14 cellular contexts compared by ENCODE assay signal in genomic region chr12:124395284-124395752, GRCh38.
DNase-seq lines count a peak whose midpoint lies in the region; ATAC-seq, FAIRE-seq and TF ChIP-seq lines count a peak whose summit lies in the region.
"Had no signal": no experiment of that assay in that cellular context is flagged by ENCODE, and none has a peak within 500 bp of the region (broad histone marks: within the 10 kb centered on the region; RNA-seq: fewer than 3 reads in every experiment).

No MANE protein-coding gene starts in this region.

- peak; percentile 45 for TF ChIP-seq CTCF in BE2C (IDR thresholded peaks at IDR 0.05; ENCODE audit: low read depth, low read length)
- TF ChIP-seq CTCF in GM12878 (IDR thresholded peaks at IDR 0.05 in 2 of 3, conservative IDR thresholded peaks at IDR 0.05 in 1 of 3; ENCODE audit: control insufficient read depth in 2 of 3, extremely low read depth in 1 of 3, insufficient read depth in 1 of 3, low read depth in 3 of 3, low read length in 3 of 3), result no peak
- no peak for TF ChIP-seq CTCF in prostate gland (IDR thresholded peaks at IDR 0.05)

- H3K27me3 ChIP-seq in BE2C (no peaks in the 10 kb centered on the region), GM12878 (replicated peaks in 1 of 2; ENCODE audit: control insufficient read depth in 2 of 2, insufficient read depth in 2 of 2, low read length in 1 of 2) (no peaks in the 10 kb centered on the region), prostate gland (replicated peaks; ENCODE audit: insufficient read depth) (no peaks in the 10 kb centered on the region)
- H3K27me3 ChIP-seq: BLaER1, left lung had no signal

- H3K27ac ChIP-seq in GM12878 (ENCODE audit: control insufficient read depth, insufficient read depth) (no peak overlapping the region), prostate gland (peak overlapping the region; percentile 93 to 95)
- H3K27ac ChIP-seq: BLaER1, KMS-11, left lung had no signal

- ATAC-seq in GM12878 (no peak), HG03565 (IDR thresholded peaks at IDR 0.05; ENCODE audit: unreplicated experiment) (no peak)
- ATAC-seq: left lung had no signal

- no peak overlapping the region for H3K9ac ChIP-seq in GM12878 (ENCODE audit: control insufficient read depth, insufficient read depth, low read length)
- H3K9ac ChIP-seq: BLaER1, KMS-11 had no signal

- TF ChIP-seq POLR2A in GM12878 (IDR thresholded peaks at IDR 0.05; ENCODE audit: low read depth, low read length) (peak; percentile 22; the same call in 1 of the 2 replicates), prostate gland (IDR thresholded peaks at IDR 0.05) (no peak), GM12891 (IDR thresholded peaks at IDR 0.05; ENCODE audit: low read depth, low read length) (no peak)

- no peak for FAIRE-seq in GM12878 (lab: Jason Lieb, UNC)
- FAIRE-seq in GM12891 (lab: Jason Lieb, UNC), result no peak
- FAIRE-seq: G401.6 had no signal

- in situ Hi-C loops in GM12878 (cut with MboI), result no loop called here

- SMC1A ChIA-PET in GM12878 (lab: Charles Lee; ENCODE audit: uncharacterized antibody, unreplicated experiment), result no interaction called here

- intact Hi-C loops in GM12878 (cut with micrococcal nuclease; ENCODE audit: unreplicated experiment), result loop anchor here (10.0 kb wide), 1 partner anchor 361 kb away; no protein-coding TSS in a partner anchor
- intact Hi-C loops in prostate gland (cut with DNase I), result no loop called here

- no peak overlapping the region for H2AFZ ChIP-seq in GM12878 (ENCODE audit: control insufficient read depth, low read depth, low read length)

- no peak overlapping the region for H3K4me3 ChIP-seq in BE2C (ENCODE audit: low read depth, low read length)
- H3K4me3 ChIP-seq in GM12878, result no peak overlapping the region
- no peak overlapping the region for H3K4me3 ChIP-seq in prostate gland
- H3K4me3 ChIP-seq: BLaER1, left lung had no signal

- no peak for TF ChIP-seq EP300 in GM12878 (IDR thresholded peaks at IDR 0.05; ENCODE audit: borderline replicate concordance in 1 of 2, control insufficient read depth in 1 of 2, low read depth in 2 of 2, low read length in 2 of 2)

- DNase-seq in BE2C, result peak; percentile 90
- peak; percentile 35 for DNase-seq in NCI-H146 treated with DMSO at 0.1 percent for 48 hours (lab: John Stamatoyannopoulos, UW; ENCODE audit: unreplicated experiment)
- DNase-seq in GM12878 (ENCODE audit: low read depth, low spot score), result no peak
- DNase-seq in prostate gland (ENCODE audit: low spot score), result no peak
- no peak for DNase-seq in SIG-M5 treated with dmso at 0.1 percent for 504 hours (lab: John Stamatoyannopoulos, UW; ENCODE audit: unreplicated experiment)
- DNase-seq in NCI-H1048 (lab: John Stamatoyannopoulos, UW), result no peak
- no peak for DNase-seq in GM12891 (ENCODE audit: insufficient read length, low spot score)
- DNase-seq: activated B cell treated with CpG ODN at 0.5 μM for 24 hours, left lung, NCI-H510A had no signal

- H3K9me3 ChIP-seq in BE2C (no peaks in the 10 kb centered on the region), GM12878 (replicated peaks; ENCODE audit: control insufficient read depth, insufficient read depth, low read length) (no peaks in the 10 kb centered on the region), prostate gland (no peaks in the 10 kb centered on the region)
- H3K9me3 ChIP-seq: BLaER1, left lung had no signal

- no peak overlapping the region for H3K4me2 ChIP-seq in GM12878 (ENCODE audit: control insufficient read depth, insufficient read depth)
- H3K4me2 ChIP-seq: BLaER1, KMS-11 had no signal

- no peaks in the 10 kb centered on the region; the same call in 1 of the 2 replicates for H3K79me2 ChIP-seq in GM12878 (ENCODE audit: control insufficient read depth, insufficient read depth, low read length)

- RAD21 ChIA-PET in GM12878 (lab: Charles Lee; ENCODE audit: unreplicated experiment), result no interaction called here

- POLR2A ChIA-PET in GM12878 (lab: Charles Lee), result no interaction called here

- H3K36me3 ChIP-seq in BE2C, result peaks cover 48% of the 10 kb centered on the region
- H3K36me3 ChIP-seq in GM12878 (ENCODE audit: control insufficient read depth in 2 of 2, insufficient read depth in 2 of 2, low read length in 1 of 2), result peaks cover 7 to 44% of the 10 kb centered on the region in 2 experiments; a peak in 3 of 4 replicates
- no peaks in the 10 kb centered on the region for H3K36me3 ChIP-seq in prostate gland

- CTCF ChIA-PET in GM12878 (lab: Yijun Ruan, JAX), result no interaction called here

- H4K20me1 ChIP-seq in GM12878 (ENCODE audit: control insufficient read depth, insufficient read depth), result no peaks in the 10 kb centered on the region

- H3K4me1 ChIP-seq in BE2C, result peaks cover 56% of the 10 kb centered on the region
- peaks cover 33% of the 10 kb centered on the region for H3K4me1 ChIP-seq in GM12878 (ENCODE audit: control insufficient read depth, insufficient read depth, low read length)
- H3K4me1 ChIP-seq in prostate gland (replicated peaks), result peaks cover 35% of the 10 kb centered on the region

- WGBS in GM12878 (ENCODE audit: insufficient coverage, insufficient replicate concordance, low lambda C conversion rate, missing lambda C conversion rate), result over 99% methylated on average over 21 of the region's 21 CpGs
- WGBS in prostate gland, result 61% methylated on average over 19 of the region's 21 CpGs

- TF ChIP-seq RAD21 in GM12878 (IDR thresholded peaks at IDR 0.05; ENCODE audit: insufficient read depth, low read depth, low read length), result no peak

- BruUV-seq in GM12878 (replicated peaks; lab: Mats Ljungman, UMichigan), result no TSS peak

TF ChIP-seq in GM12878, 131 proteins besides CTCF, POLR2A, EP300 and RAD21 (continues in another document):
- TF ChIP-seq SIX5 (IDR thresholded peaks at IDR 0.05; ENCODE audit: low read depth, low read length, severe bottlenecking) (no peak), TCF7 (IDR thresholded peaks at IDR 0.05; ENCODE audit: borderline replicate concordance) (no peak), NR2C2 (IDR thresholded peaks at IDR 0.05; ENCODE audit: borderline replicate concordance, control insufficient read depth, insufficient read length, low read depth) (no peak), ATF3 (IDR thresholded peaks at IDR 0.05; ENCODE audit: borderline replicate concordance, extremely low read depth, low read depth, low read length) (no peak), HDGF (IDR thresholded peaks at IDR 0.05) (no peak), RFX5 (IDR thresholded peaks at IDR 0.05; ENCODE audit: low read depth, low read length) (no peak), E2F4 (IDR thresholded peaks at IDR 0.05; ENCODE audit: low read depth, low read length) (no peak), HCFC1 (IDR thresholded peaks at IDR 0.05; ENCODE audit: low read length) (no peak), SP1 (IDR thresholded peaks at IDR 0.05; ENCODE audit: low read depth, low read length) (no peak), IKZF2 (IDR thresholded peaks at IDR 0.05) (no peak), FOXM1 (IDR thresholded peaks at IDR 0.05; ENCODE audit: low read depth, low read length) (no peak), RELA (IDR thresholded peaks at IDR 0.05; ENCODE audit: borderline replicate concordance, partially characterized antibody) (no peak), SREBF2 (IDR thresholded peaks at IDR 0.05; ENCODE audit: low read length) (no peak), KDM1A (IDR thresholded peaks at IDR 0.05; ENCODE audit: borderline replicate concordance) (no peak)

TF ChIP-seq in GM12891, 5 proteins besides CTCF, POLR2A, EP300 and RAD21:
- TF ChIP-seq TAF1 (IDR thresholded peaks at IDR 0.05; ENCODE audit: low read depth, low read length) (no peak), SPI1 (IDR thresholded peaks at IDR 0.05; ENCODE audit: low read depth, low read length) (no peak), PAX5 (IDR thresholded peaks at IDR 0.05; ENCODE audit: insufficient read depth, low read length, severe bottlenecking) (no peak)

Comparison
In these comparisons a context has a peak if more than half of its experiments do, and no peak if none do; other contexts are left out.
1. DNase-seq: peak in BE2C (single experiment) and NCI-H146 treated with DMSO at 0.1 percent for 48 hours (single experiment); none in GM12878 (single experiment), prostate gland (single experiment), SIG-M5 treated with dmso at 0.1 percent for 504 hours (single experiment), NCI-H1048 (single experiment) and GM12891 (single experiment).